In genomic region chr12:97595423-97595822, GRCh38 we compare ENCODE assay signal across 1 cellular context.
TF ChIP-seq lines count a peak whose summit lies in the region.

No MANE protein-coding gene starts in this region.

TF ChIP-seq in H1, 55 proteins besides CTCF, POLR2A, EP300 and RAD21:
- TF ChIP-seq RBBP5 (IDR thresholded peaks at IDR 0.05; ENCODE audit: borderline replicate concordance, low read depth, low read length) (no peak), KDM4A (IDR thresholded peaks at IDR 0.05; ENCODE audit: low read depth, low read length, severe bottlenecking) (no peak)
